ENCODE assay signal across 24 cellular contexts in the genomic region with DNA sequence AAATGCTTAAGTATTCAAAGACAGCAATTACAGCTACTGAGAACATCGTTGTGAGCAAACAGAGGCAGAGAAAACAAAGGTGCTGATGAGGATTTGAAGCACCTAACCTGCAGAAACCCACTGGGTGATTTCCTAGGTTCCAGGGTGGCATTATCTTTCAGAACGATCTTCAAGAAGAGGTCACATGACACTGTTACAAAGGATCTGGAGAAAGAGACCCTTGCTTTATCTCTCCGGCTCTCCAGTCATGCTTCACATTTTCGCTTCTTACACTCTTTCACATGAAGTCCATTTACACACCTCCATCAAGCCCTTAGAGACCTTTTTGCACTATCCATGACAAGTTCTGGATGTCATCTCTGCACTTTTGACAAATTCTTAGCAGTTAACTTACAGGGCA.
DNase-seq lines count a peak whose midpoint lies in the region; ATAC-seq and TF ChIP-seq lines count a peak whose summit lies in the region.
"Had no signal": no experiment of that assay in that cellular context is flagged by ENCODE, and none has a peak within 500 bp of the region (broad histone marks: within the 10 kb centered on the region; RNA-seq: fewer than 3 reads in every experiment).

No MANE protein-coding gene starts in this region.

- H3K27ac Mint-ChIP-seq in WTC11: no peak overlapping the region
- H3K27ac Mint-ChIP-seq in naive thymus-derived CD8-positive, alpha-beta T cell: no peak overlapping the region
- H3K27ac Mint-ChIP-seq: activated naive CD8-positive, alpha-beta T cell treated with anti-CD3 and anti-CD28 coated beads, Interleukin-2, amount 10 ng/mL, durations not matched to agents 7 days and 5 days; memory B cell had no signal

- peaks cover 57% of the 10 kb centered on the region for H3K27me3 Mint-ChIP-seq in WTC11 (ENCODE audit: low read depth)
- H3K27me3 Mint-ChIP-seq in naive thymus-derived CD8-positive, alpha-beta T cell: peaks cover 21 to 77% (median 27%) of the 10 kb centered on the region in 5 donors

- H3K4me3 Mint-ChIP-seq in WTC11: peak overlapping the region; percentile 49
- peak overlapping the region in 6 of 10 donors; percentile 68 to 87 (median 80) for H3K4me3 Mint-ChIP-seq in naive thymus-derived CD8-positive, alpha-beta T cell

- peaks cover 6% of the 10 kb centered on the region; the same call in 1 of the 2 replicates for H3K4me1 Mint-ChIP-seq in WTC11
- peaks cover 5 to 27% (median 13%) of the 10 kb centered on the region in 4 donors for H3K4me1 Mint-ChIP-seq in naive thymus-derived CD8-positive, alpha-beta T cell

- CTCF ChIA-PET in WTC11 (lab: Charles Lee) (no interaction called here), HEK293T (lab: Yijun Ruan, JAX) (no interaction called here)

- TF ChIP-seq CTCF in left ventricle myocardium inferior (IDR thresholded peaks at IDR 0.05; ENCODE audit: borderline replicate concordance) (no peak), heart right ventricle (IDR thresholded peaks at IDR 0.05) (no peak), WTC11 (IDR thresholded peaks at IDR 0.05) (no peak)

- H3K27me3 ChIP-seq in left ventricle myocardium inferior (ENCODE audit: low read depth) (peaks cover 28% of the 10 kb centered on the region), heart right ventricle (peaks cover 0 to 48% (median 6%) of the 10 kb centered on the region in 7 donors)
- H3K27me3 ChIP-seq: tibial nerve had no signal

- no peaks in the 10 kb centered on the region for H3K36me3 ChIP-seq in left ventricle myocardium inferior
- no peaks in the 10 kb centered on the region for H3K36me3 ChIP-seq in heart right ventricle
- H3K36me3 ChIP-seq: BLaER1 treated with 17β-estradiol and CSF1 and Interleukin-3, amounts not matched to agents 10 nM and 100 nM; MG63; tibial nerve had no signal

- ATAC-seq in heart right ventricle (no peak), WTC11 (no peak)
- ATAC-seq in naive thymus-derived CD8-positive, alpha-beta T cell: no peak
- ATAC-seq: left colon had no signal

- H3K27ac ChIP-seq in left ventricle myocardium inferior (replicated peaks) (no peak overlapping the region), heart right ventricle (no peak overlapping the region)
- H3K27ac ChIP-seq: BLaER1 treated with 17β-estradiol and CSF1 and Interleukin-3, amounts not matched to agents 10 nM and 100 nM; SK-N-MC; tibial nerve had no signal

- H3K9me3 Mint-ChIP-seq in WTC11: no peaks in the 10 kb centered on the region
- peaks cover 0 to 3% (median 0%) of the 10 kb centered on the region in 9 donors for H3K9me3 Mint-ChIP-seq in naive thymus-derived CD8-positive, alpha-beta T cell
- H3K9me3 Mint-ChIP-seq: activated naive CD8-positive, alpha-beta T cell treated with anti-CD3 and anti-CD28 coated beads, Interleukin-2, amount 10 ng/mL, durations not matched to agents 7 days and 5 days; memory B cell had no signal

- 41 to 50% methylated on average over 4 of the region's 4 CpGs for WGBS in heart right ventricle, 2 donors

- no peaks in the 10 kb centered on the region for H3K9me3 ChIP-seq in left ventricle myocardium inferior (replicated peaks)
- H3K9me3 ChIP-seq in heart right ventricle: no peaks in the 10 kb centered on the region
- H3K9me3 ChIP-seq: BLaER1 treated with 17β-estradiol and CSF1 and Interleukin-3, amounts not matched to agents 10 nM and 100 nM; MG63; tibial nerve had no signal

- POLR2A ChIA-PET in WTC11 (lab: Charles Lee): no interaction called here
- POLR2A ChIA-PET in naive thymus-derived CD8-positive, alpha-beta T cell (lab: Charles Lee): no interaction called here
- POLR2A ChIA-PET in HEK293T (lab: Yijun Ruan, JAX): no interaction called here

- DNase-seq in left ventricle myocardium inferior (no peak), heart right ventricle (no peak), WTC11 (ENCODE audit: low spot score) (no peak), mucosa of gallbladder (ENCODE audit: low spot score) (no peak), HEK293T (ENCODE audit: extremely low spot score) (no peak), NCI-H1105 treated with DMSO at 0.1 percent for 48 hours (lab: John Stamatoyannopoulos, UW) (no peak)
- DNase-seq in naive thymus-derived CD8-positive, alpha-beta T cell: no peak
- DNase-seq: activated CD4-positive, alpha-beta T cell treated with anti-CD3 and anti-CD28 coated beads, Interleukin-2, amount 50 U/mL, for 1 hour; activated effector memory CD4-positive, alpha-beta T cell treated with Interleukin-2 at 50 U/mL for 16 hours; activated naive CD8-positive, alpha-beta T cell treated with anti-CD3 and anti-CD28 coated beads, Interleukin-2, amount 10 ng/mL, durations not matched to agents 7 days and 5 days; Calu3; cerebellar nuclear complex; HCEC 1CT; hippocampal formation; KG1; left colon; MG63; NCI-H2081 treated with DMSO at 0.1 percent for 48 hours; NCI-H446 treated with DMSO at 0.1 percent for 48 hours; OCI-M1 had no signal

- H3K4me3 ChIP-seq in left ventricle myocardium inferior (peak overlapping the region; percentile 83), heart right ventricle (peak overlapping the region in 2 of 10 donors; percentile 5 to 67)
- H3K4me3 ChIP-seq: MG63, SK-N-MC, tibial nerve had no signal

- no peaks in the 10 kb centered on the region for H3K36me3 Mint-ChIP-seq in WTC11
- H3K36me3 Mint-ChIP-seq in naive thymus-derived CD8-positive, alpha-beta T cell: no peaks in the 10 kb centered on the region
- H3K36me3 Mint-ChIP-seq: activated naive CD8-positive, alpha-beta T cell treated with anti-CD3 and anti-CD28 coated beads, Interleukin-2, amount 10 ng/mL, durations not matched to agents 7 days and 5 days; memory B cell had no signal

- H3K4me1 ChIP-seq in left ventricle myocardium inferior (peaks cover 27% of the 10 kb centered on the region), heart right ventricle (peaks cover 0 to 18% (median 14%) of the 10 kb centered on the region in 9 donors)

- intact Hi-C loops in left ventricle myocardium inferior (cut with micrococcal nuclease): no loop called here
- intact Hi-C loops in heart right ventricle (cut with DNase I): loop anchor here in 4 of 10 donors (10.0 kb wide), 2 partner anchors 72 to 82 kb away; partner anchors contain the start of gene GOLGA8B (in 3 of the 4)

TF ChIP-seq in WTC11, 78 proteins besides CTCF, POLR2A, EP300 and RAD21:
- no peak for TF ChIP-seq IRF2 (CRISPR knock-in tag; IDR thresholded peaks at IDR 0.05; ENCODE audit: borderline replicate concordance, low read depth)
- TF ChIP-seq E2F5 (CRISPR knock-in tag; IDR thresholded peaks at IDR 0.05): no peak
- TF ChIP-seq ZNF121 (CRISPR knock-in tag; IDR thresholded peaks at IDR 0.05): no peak
- no peak for TF ChIP-seq FOXJ3 (CRISPR knock-in tag; IDR thresholded peaks at IDR 0.05; ENCODE audit: borderline replicate concordance)
- no peak for TF ChIP-seq JAZF1 (CRISPR knock-in tag; IDR thresholded peaks at IDR 0.05)

TF ChIP-seq in HEK293T, 16 proteins besides CTCF, POLR2A, EP300 and RAD21:
- TF ChIP-seq BHLHE40 (IDR thresholded peaks at IDR 0.05; ENCODE audit: borderline replicate concordance) (no peak), SUZ12 (IDR thresholded peaks at IDR 0.05) (no peak), FOXK2 (IDR thresholded peaks at IDR 0.05) (no peak), FOXM1 (IDR thresholded peaks at IDR 0.05; ENCODE audit: borderline replicate concordance) (no peak), PKNOX1 (IDR thresholded peaks at IDR 0.05) (no peak), SP1 (IDR thresholded peaks at IDR 0.05) (no peak), ELF4 (IDR thresholded peaks at IDR 0.05) (no peak), ZNF384 (IDR thresholded peaks at IDR 0.05) (no peak), HDGF (IDR thresholded peaks at IDR 0.05; ENCODE audit: borderline replicate concordance) (no peak), CTBP1 (IDR thresholded peaks at IDR 0.05; ENCODE audit: borderline replicate concordance) (no peak), TARDBP (IDR thresholded peaks at IDR 0.05) (no peak), ARNT (IDR thresholded peaks at IDR 0.05) (no peak), L3MBTL2 (conservative IDR thresholded peaks at IDR 0.05) (no peak), LEF1 (IDR thresholded peaks at IDR 0.05; ENCODE audit: borderline replicate concordance) (no peak), NFRKB (IDR thresholded peaks at IDR 0.05) (no peak), FOXA1 (IDR thresholded peaks at IDR 0.05) (no peak)
TF ChIP-seq in HEK293T: peak in this region for 0.
